In the genomic region with DNA sequence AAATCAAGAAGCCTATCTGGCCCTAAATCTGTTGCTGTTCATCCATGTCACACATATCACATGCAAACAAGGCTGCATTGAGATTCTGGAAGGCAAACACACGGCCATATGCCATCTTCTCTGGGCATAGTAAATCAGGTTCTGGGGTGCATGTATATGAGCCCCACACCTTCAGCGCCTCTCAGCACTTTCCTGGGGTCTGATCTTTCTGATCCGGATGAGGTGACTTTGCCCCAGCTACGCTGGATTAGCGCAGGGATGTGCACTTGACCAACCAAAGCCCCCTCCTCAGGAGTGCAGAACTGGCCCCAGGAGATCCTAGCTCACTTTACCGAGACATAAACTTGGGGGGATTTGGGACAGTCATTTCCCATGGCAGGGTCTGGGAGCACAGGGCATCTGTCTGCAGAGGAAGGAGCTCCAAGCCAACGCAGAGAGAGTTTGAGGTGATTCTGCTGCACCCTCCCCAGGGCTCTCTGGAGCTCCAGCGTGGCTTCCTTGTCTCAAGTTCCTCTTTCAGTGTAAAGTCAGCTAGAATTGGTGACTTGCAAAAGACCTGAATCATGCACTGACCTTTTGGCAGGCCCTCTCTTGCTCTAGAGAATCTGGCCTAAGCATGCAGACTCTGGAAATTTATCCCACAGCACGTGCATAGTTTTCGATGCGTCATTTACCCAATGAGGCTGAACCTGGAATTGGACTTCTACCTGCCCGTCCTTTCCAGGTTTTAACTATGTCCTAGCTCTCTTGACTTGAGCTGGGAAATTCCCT, we compare ENCODE assay signal across 1 cellular context.
TF ChIP-seq lines count a peak whose summit lies in the region.

No MANE protein-coding gene starts in this region.

TF ChIP-seq in GM23338, 12 proteins besides CTCF, POLR2A, EP300 and RAD21 (continued from another document):
- TF ChIP-seq REST (IDR thresholded peaks at IDR 0.05; ENCODE audit: unreplicated experiment) = no peak
- TF ChIP-seq POLR2AphosphoS5 (IDR thresholded peaks at IDR 0.05; ENCODE audit: low read depth) = no peak
- TF ChIP-seq NANOG (IDR thresholded peaks at IDR 0.05; ENCODE audit: borderline replicate concordance) = no peak
- TF ChIP-seq, protein P1, sequence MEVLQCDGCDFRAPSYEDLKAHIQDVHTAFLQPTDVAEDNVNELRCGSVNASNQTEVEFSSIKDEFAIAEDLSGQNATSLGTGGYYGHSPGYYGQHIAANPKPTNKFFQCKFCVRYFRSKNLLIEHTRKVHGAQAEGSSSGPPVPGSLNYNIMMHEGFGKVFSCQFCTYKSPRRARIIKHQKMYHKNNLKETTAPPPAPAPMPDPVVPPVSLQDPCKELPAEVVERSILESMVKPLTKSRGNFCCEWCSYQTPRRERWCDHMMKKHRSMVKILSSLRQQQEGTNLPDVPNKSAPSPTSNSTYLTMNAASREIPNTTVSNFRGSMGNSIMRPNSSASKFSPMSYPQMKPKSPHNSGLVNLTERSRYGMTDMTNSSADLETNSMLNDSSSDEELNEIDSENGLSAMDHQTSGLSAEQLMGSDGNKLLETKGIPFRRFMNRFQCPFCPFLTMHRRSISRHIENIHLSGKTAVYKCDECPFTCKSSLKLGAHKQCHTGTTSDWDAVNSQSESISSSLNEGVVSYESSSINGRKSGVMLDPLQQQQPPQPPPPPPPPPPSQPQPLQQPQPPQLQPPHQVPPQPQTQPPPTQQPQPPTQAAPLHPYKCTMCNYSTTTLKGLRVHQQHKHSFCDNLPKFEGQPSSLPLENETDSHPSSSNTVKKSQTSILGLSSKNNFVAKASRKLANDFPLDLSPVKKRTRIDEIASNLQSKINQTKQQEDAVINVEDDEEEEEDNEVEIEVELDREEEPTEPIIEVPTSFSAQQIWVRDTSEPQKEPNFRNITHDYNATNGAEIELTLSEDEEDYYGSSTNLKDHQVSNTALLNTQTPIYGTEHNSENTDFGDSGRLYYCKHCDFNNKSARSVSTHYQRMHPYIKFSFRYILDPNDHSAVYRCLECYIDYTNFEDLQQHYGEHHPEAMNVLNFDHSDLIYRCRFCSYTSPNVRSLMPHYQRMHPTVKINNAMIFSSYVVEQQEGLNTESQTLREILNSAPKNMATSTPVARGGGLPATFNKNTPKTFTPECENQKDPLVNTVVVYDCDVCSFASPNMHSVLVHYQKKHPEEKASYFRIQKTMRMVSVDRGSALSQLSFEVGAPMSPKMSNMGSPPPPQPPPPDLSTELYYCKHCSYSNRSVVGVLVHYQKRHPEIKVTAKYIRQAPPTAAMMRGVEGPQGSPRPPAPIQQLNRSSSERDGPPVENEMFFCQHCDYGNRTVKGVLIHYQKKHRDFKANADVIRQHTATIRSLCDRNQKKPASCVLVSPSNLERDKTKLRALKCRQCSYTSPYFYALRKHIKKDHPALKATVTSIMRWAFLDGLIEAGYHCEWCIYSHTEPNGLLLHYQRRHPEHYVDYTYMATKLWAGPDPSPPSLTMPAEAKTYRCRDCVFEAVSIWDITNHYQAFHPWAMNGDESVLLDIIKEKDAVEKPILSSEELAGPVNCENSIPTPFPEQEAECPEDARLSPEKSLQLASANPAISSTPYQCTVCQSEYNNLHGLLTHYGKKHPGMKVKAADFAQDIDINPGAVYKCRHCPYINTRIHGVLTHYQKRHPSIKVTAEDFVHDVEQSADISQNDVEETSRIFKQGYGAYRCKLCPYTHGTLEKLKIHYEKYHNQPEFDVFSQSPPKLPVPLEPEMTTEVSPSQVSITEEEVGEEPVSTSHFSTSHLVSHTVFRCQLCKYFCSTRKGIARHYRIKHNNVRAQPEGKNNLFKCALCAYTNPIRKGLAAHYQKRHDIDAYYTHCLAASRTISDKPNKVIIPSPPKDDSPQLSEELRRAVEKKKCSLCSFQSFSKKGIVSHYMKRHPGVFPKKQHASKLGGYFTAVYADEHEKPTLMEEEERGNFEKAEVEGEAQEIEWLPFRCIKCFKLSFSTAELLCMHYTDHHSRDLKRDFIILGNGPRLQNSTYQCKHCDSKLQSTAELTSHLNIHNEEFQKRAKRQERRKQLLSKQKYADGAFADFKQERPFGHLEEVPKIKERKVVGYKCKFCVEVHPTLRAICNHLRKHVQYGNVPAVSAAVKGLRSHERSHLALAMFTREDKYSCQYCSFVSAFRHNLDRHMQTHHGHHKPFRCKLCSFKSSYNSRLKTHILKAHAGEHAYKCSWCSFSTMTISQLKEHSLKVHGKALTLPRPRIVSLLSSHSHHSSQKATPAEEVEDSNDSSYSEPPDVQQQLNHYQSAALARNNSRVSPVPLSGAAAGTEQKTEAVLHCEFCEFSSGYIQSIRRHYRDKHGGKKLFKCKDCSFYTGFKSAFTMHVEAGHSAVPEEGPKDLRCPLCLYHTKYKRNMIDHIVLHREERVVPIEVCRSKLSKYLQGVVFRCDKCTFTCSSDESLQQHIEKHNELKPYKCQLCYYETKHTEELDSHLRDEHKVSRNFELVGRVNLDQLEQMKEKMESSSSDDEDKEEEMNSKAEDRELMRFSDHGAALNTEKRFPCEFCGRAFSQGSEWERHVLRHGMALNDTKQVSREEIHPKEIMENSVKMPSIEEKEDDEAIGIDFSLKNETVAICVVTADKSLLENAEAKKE (CRISPR knock-in tag; IDR thresholded peaks at IDR 0.05) = no peak
- TF ChIP-seq ZNF114 (CRISPR knock-in tag; IDR thresholded peaks at IDR 0.05) = no peak
- no peak for TF ChIP-seq ZNF331 (CRISPR knock-in tag; IDR thresholded peaks at IDR 0.05; ENCODE audit: low read depth)
- TF ChIP-seq, protein P2, sequence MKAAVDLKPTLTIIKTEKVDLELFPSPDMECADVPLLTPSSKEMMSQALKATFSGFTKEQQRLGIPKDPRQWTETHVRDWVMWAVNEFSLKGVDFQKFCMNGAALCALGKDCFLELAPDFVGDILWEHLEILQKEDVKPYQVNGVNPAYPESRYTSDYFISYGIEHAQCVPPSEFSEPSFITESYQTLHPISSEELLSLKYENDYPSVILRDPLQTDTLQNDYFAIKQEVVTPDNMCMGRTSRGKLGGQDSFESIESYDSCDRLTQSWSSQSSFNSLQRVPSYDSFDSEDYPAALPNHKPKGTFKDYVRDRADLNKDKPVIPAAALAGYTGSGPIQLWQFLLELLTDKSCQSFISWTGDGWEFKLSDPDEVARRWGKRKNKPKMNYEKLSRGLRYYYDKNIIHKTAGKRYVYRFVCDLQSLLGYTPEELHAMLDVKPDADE (IDR thresholded peaks at IDR 0.05) = no peak
- no peak for TF ChIP-seq STAT1 (IDR thresholded peaks at IDR 0.05; ENCODE audit: unreplicated experiment)
- TF ChIP-seq EZH2phosphoT487 (IDR thresholded peaks at IDR 0.05; ENCODE audit: unreplicated experiment) = no peak
